Comparison of ENCODE assay signal across 12 cellular contexts in genomic region chr3:31157028-31157694, GRCh38.
DNase-seq lines count a peak whose midpoint lies in the region; ATAC-seq and TF ChIP-seq lines count a peak whose summit lies in the region.
"Had no signal": no experiment of that assay in that cellular context is flagged by ENCODE, and none has a peak within 500 bp of the region (broad histone marks: within the 10 kb centered on the region; RNA-seq: fewer than 3 reads in every experiment).

No MANE protein-coding gene starts in this region.

- no peak overlapping the region for H3K27ac ChIP-seq in ACC112 (ENCODE audit: low read depth, low read length)

- DNase-seq in GM06990 (ENCODE audit: extremely low read depth, insufficient read length) (no peak), M059J (ENCODE audit: low read depth) (peak; percentile 13), UCSD-AML1 (lab: John Stamatoyannopoulos, UW; ENCODE audit: unreplicated experiment) (no peak)
- DNase-seq in activated naive CD8-positive, alpha-beta T cell treated with anti-CD3 and anti-CD28 coated beads, Interleukin-2, amount 10 ng/mL, durations not matched to agents 7 days and 5 days = no peak
- DNase-seq in central memory CD4-positive, alpha-beta T cell = no peak
- DNase-seq in activated CD8-positive, alpha-beta memory T cell treated with anti-CD3 and anti-CD28 coated beads, Interleukin-2, amount 50 U/mL, for 48 hours = no peak
- DNase-seq: KG1 had no signal

- H3K4me3 ChIP-seq in ACC112 (ENCODE audit: low read depth, low read length) (no peak overlapping the region), GM06990 (replicated peaks; ENCODE audit: low read depth, low read length) (no peak overlapping the region; the same call in 1 of the 2 replicates)
- H3K4me3 ChIP-seq: lung had no signal

- H2AFZ ChIP-seq in ACC112 (ENCODE audit: low read length, unreplicated experiment) = peak overlapping the region; percentile 9

- H3K4me1 ChIP-seq in ACC112 (ENCODE audit: control insufficient read depth, insufficient read depth, low read length, unreplicated experiment) = no peaks in the 10 kb centered on the region

- H3K27me3 Mint-ChIP-seq in activated naive CD8-positive, alpha-beta T cell treated with anti-CD3 and anti-CD28 coated beads, Interleukin-2, amount 10 ng/mL, durations not matched to agents 7 days and 5 days = no peaks in the 10 kb centered on the region

- H3K36me3 Mint-ChIP-seq in activated naive CD8-positive, alpha-beta T cell treated with anti-CD3 and anti-CD28 coated beads, Interleukin-2, amount 10 ng/mL, durations not matched to agents 7 days and 5 days = no peaks in the 10 kb centered on the region
- H3K36me3 Mint-ChIP-seq: WTC11 had no signal

- peaks cover 1% of the 10 kb centered on the region for H3K4me1 Mint-ChIP-seq in activated naive CD8-positive, alpha-beta T cell treated with anti-CD3 and anti-CD28 coated beads, Interleukin-2, amount 10 ng/mL, durations not matched to agents 7 days and 5 days
- H3K4me1 Mint-ChIP-seq: WTC11 had no signal

- peak; percentile 21 for TF ChIP-seq CTCF in GM06990 (IDR thresholded peaks at IDR 0.05; ENCODE audit: insufficient read depth, low read length, poor library complexity, severe bottlenecking)

- no peaks in the 10 kb centered on the region for H3K27me3 ChIP-seq in ACC112 (ENCODE audit: insufficient read depth, low read length)
- no peaks in the 10 kb centered on the region for H3K27me3 ChIP-seq in GM06990 (replicated peaks; ENCODE audit: control insufficient read depth, insufficient read depth, low read length)

- H3K79me2 ChIP-seq in ACC112 (ENCODE audit: control insufficient read depth, insufficient read depth, low read length, unreplicated experiment) = no peaks in the 10 kb centered on the region

- ATAC-seq in activated naive CD8-positive, alpha-beta T cell treated with anti-CD3 and anti-CD28 coated beads, Interleukin-2, amount 10 ng/mL, durations not matched to agents 7 days and 5 days (ENCODE audit: low read depth) = no peak
- ATAC-seq in GM21528 (IDR thresholded peaks at IDR 0.05; ENCODE audit: low FRiP score, unreplicated experiment) = no peak
- ATAC-seq: Right ventricle myocardium inferior, WTC11 had no signal

- H3K4me3 Mint-ChIP-seq in activated naive CD8-positive, alpha-beta T cell treated with anti-CD3 and anti-CD28 coated beads, Interleukin-2, amount 10 ng/mL, durations not matched to agents 7 days and 5 days = peak overlapping the region; percentile 32
- H3K4me3 Mint-ChIP-seq: WTC11 had no signal

- H3K9me3 Mint-ChIP-seq in activated naive CD8-positive, alpha-beta T cell treated with anti-CD3 and anti-CD28 coated beads, Interleukin-2, amount 10 ng/mL, durations not matched to agents 7 days and 5 days = peaks cover 2% of the 10 kb centered on the region
- H3K9me3 Mint-ChIP-seq: WTC11 had no signal

- H3K36me3 ChIP-seq in ACC112 (ENCODE audit: insufficient read depth, low read length) (no peaks in the 10 kb centered on the region), GM06990 (ENCODE audit: control insufficient read depth, insufficient read depth, low read length) (no peaks in the 10 kb centered on the region)

- POLR2A ChIA-PET in activated naive CD8-positive, alpha-beta T cell treated with anti-CD3 and anti-CD28 coated beads, Interleukin-2, amount 10 ng/mL, durations not matched to agents 7 days and 5 days (lab: Charles Lee) = no interaction called here

- no peak overlapping the region for H3K27ac Mint-ChIP-seq in activated naive CD8-positive, alpha-beta T cell treated with anti-CD3 and anti-CD28 coated beads, Interleukin-2, amount 10 ng/mL, durations not matched to agents 7 days and 5 days
- H3K27ac Mint-ChIP-seq: WTC11 had no signal
